1 cellular context compared by ENCODE assay signal in the genomic region with DNA sequence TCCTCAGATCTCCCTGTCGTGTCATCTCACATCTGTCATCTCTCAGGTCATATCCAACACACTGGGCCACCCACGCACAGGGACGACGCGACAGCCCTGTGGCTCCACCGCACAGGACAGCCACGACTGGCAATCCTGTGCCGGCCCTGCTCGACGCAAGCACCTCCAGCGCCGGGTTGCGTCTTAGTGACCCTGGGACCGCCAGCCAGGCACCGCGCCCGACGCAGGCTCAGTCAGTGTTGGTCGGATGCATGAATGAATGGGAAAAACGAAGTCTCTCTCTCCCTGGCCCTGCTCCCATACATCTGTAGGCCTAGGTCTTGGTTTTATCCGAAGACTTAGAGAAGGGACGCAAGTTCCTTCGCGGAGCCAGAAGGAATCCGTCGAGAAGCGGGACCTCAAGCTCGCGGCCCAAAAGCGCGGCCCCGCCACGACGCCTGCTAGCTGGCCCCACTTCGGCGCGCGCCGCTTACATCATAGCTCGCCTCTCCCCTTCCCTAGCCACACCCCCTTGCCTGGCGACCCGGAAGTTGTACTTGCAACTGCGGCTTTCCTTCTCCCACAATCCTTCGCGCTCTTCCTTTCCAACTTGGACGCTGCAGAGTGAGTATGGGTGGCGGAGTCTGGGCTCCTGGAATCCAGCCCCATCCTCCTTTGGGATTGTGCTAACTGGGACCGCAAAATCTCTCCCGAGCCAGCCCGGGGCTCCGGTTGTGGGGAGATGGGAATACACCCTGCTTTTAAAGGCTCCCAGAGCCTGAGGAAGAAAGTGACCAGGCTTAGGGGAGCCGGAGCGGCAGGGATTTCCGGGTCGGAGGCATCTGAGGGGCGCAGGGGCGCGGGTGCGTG.
A peak's percentile ranks its signal among the peaks of the same experiment; 100 is the strongest.
TF ChIP-seq lines count a peak whose summit lies in the region.

A gene (plus strand): TSS at position 577 of the 849 bp plus-strand sequence. CDS start 413 bp downstream, outside the sequence.

TF ChIP-seq in K562, 482 proteins besides CTCF, POLR2A, EP300 and RAD21 (continued from another document and continues in another):
- TF ChIP-seq, protein P1, sequence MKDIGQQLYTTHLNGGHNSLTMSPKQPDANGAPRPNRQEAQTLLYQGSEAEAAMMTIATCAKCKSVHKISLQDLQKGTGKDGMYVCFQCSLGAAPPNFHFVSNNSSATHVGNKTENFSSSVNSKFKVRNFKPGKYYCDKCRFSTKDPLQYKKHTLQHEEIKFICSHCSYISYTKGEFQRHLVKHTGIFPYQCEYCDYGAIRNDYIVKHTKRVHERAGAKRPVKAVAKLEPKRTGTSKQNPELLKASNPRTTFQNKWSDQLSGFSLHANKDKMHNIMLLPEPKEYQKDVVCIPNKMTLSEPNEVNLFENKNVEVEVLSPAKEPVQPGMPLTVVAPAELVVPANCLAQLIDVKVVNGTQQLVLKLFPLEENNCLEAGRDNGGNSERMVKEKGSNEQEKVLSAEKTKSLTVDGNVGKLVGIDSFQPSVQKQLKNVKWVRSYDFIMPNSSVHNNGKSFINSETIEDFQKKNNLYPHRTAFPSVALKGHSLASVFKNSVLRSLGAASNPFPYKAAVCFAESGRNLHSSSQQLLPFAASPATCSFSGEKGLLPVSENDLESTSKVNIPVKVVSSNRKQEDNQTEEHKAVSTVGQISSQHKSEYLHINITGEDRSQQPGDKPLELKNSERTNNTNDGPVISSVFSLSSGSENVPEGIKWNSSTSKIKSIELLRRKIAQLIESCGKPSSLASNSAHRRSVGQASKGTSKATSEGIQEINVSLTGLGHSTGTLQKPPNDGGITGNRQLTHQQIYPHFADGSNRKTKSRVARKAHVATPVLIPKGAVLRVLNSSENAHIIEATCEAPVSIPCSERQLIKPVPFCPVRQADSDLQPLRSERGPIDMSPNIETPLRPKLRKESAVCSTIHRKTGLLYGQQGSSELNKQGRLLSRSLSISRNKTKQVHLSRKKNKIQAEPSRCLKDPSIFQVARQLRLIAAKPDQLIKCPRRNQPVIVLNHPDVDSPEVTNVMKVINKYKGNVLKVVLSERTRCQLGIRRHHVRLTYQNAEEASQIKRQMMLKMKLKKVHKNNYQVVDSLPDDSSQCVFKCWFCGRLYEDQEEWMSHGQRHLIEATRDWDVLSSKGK (CRISPR knock-in tag; IDR thresholded peaks at IDR 0.05) = no peak
- peak; percentile 30 to 69 (median 60) for TF ChIP-seq YY1 (IDR thresholded peaks at IDR 0.05; ENCODE audit: borderline replicate concordance in 1 of 3, control insufficient read depth in 1 of 3, extremely low read depth in 1 of 3, insufficient read depth in 3 of 3, insufficient read length in 1 of 3, insufficient replicate concordance in 2 of 3, low read depth in 1 of 3, low read length in 2 of 3)
- no peak for TF ChIP-seq CHCHD3 (CRISPR knock-in tag; IDR thresholded peaks at IDR 0.05)
- TF ChIP-seq CBX1 (IDR thresholded peaks at IDR 0.05; ENCODE audit: low read depth) = peak; percentile 87
- TF ChIP-seq SOX6 (IDR thresholded peaks at IDR 0.05) = peak; percentile 68
- TF ChIP-seq ARID1B (IDR thresholded peaks at IDR 0.05) = no peak; the same call in 1 of the 2 replicates
- TF ChIP-seq, protein P2, sequence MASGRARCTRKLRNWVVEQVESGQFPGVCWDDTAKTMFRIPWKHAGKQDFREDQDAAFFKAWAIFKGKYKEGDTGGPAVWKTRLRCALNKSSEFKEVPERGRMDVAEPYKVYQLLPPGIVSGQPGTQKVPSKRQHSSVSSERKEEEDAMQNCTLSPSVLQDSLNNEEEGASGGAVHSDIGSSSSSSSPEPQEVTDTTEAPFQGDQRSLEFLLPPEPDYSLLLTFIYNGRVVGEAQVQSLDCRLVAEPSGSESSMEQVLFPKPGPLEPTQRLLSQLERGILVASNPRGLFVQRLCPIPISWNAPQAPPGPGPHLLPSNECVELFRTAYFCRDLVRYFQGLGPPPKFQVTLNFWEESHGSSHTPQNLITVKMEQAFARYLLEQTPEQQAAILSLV (tag; IDR thresholded peaks at IDR 0.05) = no peak
- TF ChIP-seq SAFB2 (IDR thresholded peaks at IDR 0.05; ENCODE audit: borderline replicate concordance, low read depth, low read length, severe bottlenecking) = no peak
- TF ChIP-seq, protein P3, sequence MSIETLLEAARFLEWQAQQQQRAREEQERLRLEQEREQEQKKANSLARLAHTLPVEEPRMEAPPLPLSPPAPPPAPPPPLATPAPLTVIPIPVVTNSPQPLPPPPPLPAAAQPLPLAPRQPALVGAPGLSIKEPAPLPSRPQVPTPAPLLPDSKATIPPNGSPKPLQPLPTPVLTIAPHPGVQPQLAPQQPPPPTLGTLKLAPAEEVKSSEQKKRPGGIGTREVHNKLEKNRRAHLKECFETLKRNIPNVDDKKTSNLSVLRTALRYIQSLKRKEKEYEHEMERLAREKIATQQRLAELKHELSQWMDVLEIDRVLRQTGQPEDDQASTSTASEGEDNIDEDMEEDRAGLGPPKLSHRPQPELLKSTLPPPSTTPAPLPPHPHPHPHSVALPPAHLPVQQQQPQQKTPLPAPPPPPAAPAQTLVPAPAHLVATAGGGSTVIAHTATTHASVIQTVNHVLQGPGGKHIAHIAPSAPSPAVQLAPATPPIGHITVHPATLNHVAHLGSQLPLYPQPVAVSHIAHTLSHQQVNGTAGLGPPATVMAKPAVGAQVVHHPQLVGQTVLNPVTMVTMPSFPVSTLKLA (conservative IDR thresholded peaks at IDR 0.05) = peak; percentile 74 to 79; a peak in 3 of 4 replicates
- no peak for TF ChIP-seq GATAD2A (IDR thresholded peaks at IDR 0.05)
- TF ChIP-seq, protein P4, sequence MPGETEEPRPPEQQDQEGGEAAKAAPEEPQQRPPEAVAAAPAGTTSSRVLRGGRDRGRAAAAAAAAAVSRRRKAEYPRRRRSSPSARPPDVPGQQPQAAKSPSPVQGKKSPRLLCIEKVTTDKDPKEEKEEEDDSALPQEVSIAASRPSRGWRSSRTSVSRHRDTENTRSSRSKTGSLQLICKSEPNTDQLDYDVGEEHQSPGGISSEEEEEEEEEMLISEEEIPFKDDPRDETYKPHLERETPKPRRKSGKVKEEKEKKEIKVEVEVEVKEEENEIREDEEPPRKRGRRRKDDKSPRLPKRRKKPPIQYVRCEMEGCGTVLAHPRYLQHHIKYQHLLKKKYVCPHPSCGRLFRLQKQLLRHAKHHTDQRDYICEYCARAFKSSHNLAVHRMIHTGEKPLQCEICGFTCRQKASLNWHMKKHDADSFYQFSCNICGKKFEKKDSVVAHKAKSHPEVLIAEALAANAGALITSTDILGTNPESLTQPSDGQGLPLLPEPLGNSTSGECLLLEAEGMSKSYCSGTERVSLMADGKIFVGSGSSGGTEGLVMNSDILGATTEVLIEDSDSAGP (CRISPR knock-in tag; IDR thresholded peaks at IDR 0.05) = peak; percentile 88
- TF ChIP-seq ZSCAN32 (CRISPR knock-in tag; IDR thresholded peaks at IDR 0.05) = no peak
- no peak for TF ChIP-seq ZNF507 (tag; conservative IDR thresholded peaks at IDR 0.05)
- TF ChIP-seq, protein P5, sequence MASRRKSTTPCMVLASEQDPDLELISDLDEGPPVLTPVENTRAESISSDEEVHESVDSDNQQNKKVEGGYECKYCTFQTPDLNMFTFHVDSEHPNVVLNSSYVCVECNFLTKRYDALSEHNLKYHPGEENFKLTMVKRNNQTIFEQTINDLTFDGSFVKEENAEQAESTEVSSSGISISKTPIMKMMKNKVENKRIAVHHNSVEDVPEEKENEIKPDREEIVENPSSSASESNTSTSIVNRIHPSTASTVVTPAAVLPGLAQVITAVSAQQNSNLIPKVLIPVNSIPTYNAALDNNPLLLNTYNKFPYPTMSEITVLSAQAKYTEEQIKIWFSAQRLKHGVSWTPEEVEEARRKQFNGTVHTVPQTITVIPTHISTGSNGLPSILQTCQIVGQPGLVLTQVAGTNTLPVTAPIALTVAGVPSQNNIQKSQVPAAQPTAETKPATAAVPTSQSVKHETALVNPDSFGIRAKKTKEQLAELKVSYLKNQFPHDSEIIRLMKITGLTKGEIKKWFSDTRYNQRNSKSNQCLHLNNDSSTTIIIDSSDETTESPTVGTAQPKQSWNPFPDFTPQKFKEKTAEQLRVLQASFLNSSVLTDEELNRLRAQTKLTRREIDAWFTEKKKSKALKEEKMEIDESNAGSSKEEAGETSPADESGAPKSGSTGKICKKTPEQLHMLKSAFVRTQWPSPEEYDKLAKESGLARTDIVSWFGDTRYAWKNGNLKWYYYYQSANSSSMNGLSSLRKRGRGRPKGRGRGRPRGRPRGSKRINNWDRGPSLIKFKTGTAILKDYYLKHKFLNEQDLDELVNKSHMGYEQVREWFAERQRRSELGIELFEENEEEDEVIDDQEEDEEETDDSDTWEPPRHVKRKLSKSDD (conservative IDR thresholded peaks at IDR 0.05; ENCODE audit: low read length) = no peak; the same call in 1 of the 2 replicates
- TF ChIP-seq ZNF121 (CRISPR knock-in tag; conservative IDR thresholded peaks at IDR 0.05) = peak; percentile 86
- TF ChIP-seq ZC3H4 (CRISPR knock-in tag; IDR thresholded peaks at IDR 0.05; ENCODE audit: borderline replicate concordance) = no peak; the same call in 1 of the 2 replicates
- TF ChIP-seq ZFP36 (IDR thresholded peaks at IDR 0.05; ENCODE audit: low read depth, low read length, partially characterized antibody) = no peak
- TF ChIP-seq HIVEP1 (CRISPR knock-in tag; IDR thresholded peaks at IDR 0.05) = peak; percentile 57; the same call in 1 of the 2 replicates
- peak; percentile 96 for TF ChIP-seq GABPA (tag; conservative IDR thresholded peaks at IDR 0.05; ENCODE audit: low read depth)
- TF ChIP-seq ZNF766 (CRISPR knock-in tag; conservative IDR thresholded peaks at IDR 0.05) = peak; percentile 80
- no peak for TF ChIP-seq SMAD2 (IDR thresholded peaks at IDR 0.05; ENCODE audit: low read depth, low read length)
- TF ChIP-seq, protein P6, sequence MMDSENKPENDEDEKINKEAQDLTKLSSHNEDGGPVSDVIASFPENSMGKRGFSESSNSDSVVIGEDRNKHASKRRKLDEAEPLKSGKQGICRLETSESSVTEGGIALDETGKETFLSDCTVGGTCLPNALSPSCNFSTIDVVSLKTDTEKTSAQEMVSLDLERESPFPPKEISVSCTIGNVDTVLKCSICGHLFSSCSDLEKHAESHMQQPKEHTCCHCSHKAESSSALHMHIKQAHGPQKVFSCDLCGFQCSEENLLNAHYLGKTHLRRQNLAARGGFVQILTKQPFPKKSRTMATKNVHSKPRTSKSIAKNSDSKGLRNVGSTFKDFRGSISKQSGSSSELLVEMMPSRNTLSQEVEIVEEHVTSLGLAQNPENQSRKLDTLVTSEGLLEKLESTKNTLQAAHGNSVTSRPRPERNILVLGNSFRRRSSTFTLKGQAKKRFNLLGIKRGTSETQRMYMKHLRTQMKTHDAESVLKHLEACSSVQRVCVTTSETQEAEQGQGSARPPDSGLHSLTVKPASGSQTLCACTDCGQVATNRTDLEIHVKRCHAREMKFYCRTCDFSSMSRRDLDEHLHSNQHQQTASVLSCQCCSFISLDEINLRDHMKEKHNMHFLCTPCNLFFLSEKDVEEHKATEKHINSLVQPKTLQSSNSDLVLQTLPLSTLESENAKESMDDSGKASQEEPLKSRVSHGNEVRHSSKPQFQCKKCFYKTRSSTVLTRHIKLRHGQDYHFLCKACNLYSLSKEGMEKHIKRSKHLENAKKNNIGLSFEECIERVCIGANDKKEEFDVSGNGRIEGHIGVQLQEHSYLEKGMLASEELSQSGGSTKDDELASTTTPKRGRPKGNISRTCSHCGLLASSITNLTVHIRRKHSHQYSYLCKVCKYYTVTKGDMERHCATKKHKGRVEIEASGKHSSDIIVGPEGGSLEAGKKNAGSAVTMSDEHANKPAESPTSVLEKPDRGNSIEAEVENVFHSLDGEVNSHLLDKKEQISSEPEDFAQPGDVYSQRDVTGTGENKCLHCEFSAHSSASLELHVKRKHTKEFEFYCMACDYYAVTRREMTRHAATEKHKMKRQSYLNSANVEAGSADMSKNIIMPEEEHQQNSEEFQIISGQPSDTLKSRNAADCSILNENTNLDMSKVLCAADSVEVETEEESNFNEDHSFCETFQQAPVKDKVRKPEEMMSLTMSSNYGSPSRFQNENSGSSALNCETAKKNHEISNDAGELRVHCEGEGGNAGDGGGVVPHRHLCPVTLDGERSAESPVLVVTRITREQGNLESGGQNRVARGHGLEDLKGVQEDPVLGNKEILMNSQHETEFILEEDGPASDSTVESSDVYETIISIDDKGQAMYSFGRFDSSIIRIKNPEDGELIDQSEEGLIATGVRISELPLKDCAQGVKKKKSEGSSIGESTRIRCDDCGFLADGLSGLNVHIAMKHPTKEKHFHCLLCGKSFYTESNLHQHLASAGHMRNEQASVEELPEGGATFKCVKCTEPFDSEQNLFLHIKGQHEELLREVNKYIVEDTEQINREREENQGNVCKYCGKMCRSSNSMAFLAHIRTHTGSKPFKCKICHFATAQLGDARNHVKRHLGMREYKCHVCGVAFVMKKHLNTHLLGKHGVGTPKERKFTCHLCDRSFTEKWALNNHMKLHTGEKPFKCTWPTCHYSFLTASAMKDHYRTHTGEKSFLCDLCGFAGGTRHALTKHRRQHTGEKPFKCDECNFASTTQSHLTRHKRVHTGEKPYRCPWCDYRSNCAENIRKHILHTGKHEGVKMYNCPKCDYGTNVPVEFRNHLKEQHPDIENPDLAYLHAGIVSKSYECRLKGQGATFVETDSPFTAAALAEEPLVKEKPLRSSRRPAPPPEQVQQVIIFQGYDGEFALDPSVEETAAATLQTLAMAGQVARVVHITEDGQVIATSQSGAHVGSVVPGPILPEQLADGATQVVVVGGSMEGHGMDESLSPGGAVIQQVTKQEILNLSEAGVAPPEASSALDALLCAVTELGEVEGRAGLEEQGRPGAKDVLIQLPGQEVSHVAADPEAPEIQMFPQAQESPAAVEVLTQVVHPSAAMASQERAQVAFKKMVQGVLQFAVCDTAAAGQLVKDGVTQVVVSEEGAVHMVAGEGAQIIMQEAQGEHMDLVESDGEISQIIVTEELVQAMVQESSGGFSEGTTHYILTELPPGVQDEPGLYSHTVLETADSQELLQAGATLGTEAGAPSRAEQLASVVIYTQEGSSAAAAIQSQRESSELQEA (IDR thresholded peaks at IDR 0.05; ENCODE audit: low read depth) = no peak
